Comparison of ENCODE assay signal across 1 cellular context in the genomic region with DNA sequence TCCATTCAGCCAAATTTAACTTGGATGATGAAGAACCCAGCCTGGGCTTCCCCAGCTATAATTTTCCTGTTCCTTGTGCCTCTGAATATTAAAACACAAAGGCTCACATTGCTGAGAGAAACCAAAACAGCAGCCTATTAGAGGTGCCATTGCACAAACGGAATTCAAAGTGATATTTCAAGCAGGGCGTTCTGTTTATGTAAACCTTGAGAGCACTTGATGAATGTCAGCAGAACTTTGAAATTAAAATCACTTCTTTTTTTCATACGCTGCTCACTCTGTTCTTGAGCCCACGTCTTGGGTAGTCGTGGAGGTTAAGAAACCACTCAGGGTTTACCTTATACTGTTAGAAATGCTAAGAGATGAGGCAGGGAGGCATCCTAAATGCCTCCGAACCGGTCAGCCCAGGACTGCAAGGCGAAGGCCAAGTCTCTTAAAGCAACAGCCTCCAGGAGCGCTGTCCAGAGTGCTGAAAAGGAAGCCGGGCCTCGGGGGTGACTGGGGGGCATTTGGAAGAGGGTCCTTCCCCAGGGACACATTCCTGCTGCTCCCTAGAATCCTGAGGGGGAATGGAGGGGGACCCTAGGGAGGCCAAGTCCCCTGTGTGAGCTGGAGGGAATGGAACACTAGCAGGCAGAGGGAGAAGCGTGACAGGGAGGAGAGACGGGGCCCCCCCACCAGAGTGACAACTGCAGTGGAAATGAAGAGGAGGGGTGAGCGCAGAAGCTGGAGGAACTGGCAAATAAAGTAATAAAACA.
TF ChIP-seq lines count a peak whose summit lies in the region.

No MANE protein-coding gene starts in this region.

TF ChIP-seq in WTC11, 78 proteins besides CTCF, POLR2A, EP300 and RAD21 (continued from another document and continues in another):
- TF ChIP-seq FOXK1 (CRISPR knock-in tag; IDR thresholded peaks at IDR 0.05) (peak; percentile 76), ETV6 (CRISPR knock-in tag; IDR thresholded peaks at IDR 0.05) (peak; percentile 89), CREM (CRISPR knock-in tag; IDR thresholded peaks at IDR 0.05) (peak; percentile 71; the same call in 1 of the 2 replicates), FOXP4 (CRISPR knock-in tag; IDR thresholded peaks at IDR 0.05) (peak; percentile 79; the same call in 1 of the 2 replicates), GABPB1 (CRISPR knock-in tag; IDR thresholded peaks at IDR 0.05) (no peak), CREB1 (CRISPR knock-in tag; IDR thresholded peaks at IDR 0.05) (peak; percentile 78; the same call in 1 of the 2 replicates), ZNF423 (CRISPR knock-in tag; IDR thresholded peaks at IDR 0.05) (no peak), IRF2 (CRISPR knock-in tag; IDR thresholded peaks at IDR 0.05; ENCODE audit: borderline replicate concordance, low read depth) (no peak), ATF6 (CRISPR knock-in tag; IDR thresholded peaks at IDR 0.05) (no peak), HMGA2 (CRISPR knock-in tag; IDR thresholded peaks at IDR 0.05) (no peak), MXD4 (CRISPR knock-in tag; IDR thresholded peaks at IDR 0.05; ENCODE audit: borderline replicate concordance) (no peak), NFYB (CRISPR knock-in tag; conservative IDR thresholded peaks at IDR 0.05; ENCODE audit: low read depth) (0 out of 2 replicates have a peak, but pooled peaks have one; percentile 15), SMAD3 (CRISPR knock-in tag; IDR thresholded peaks at IDR 0.05; ENCODE audit: borderline replicate concordance) (peak; percentile 55; the same call in 1 of the 2 replicates), SP1 (CRISPR knock-in tag; conservative IDR thresholded peaks at IDR 0.05) (0 out of 2 replicates have a peak, but pooled peaks have one; percentile 35), MYBL2 (CRISPR knock-in tag; IDR thresholded peaks at IDR 0.05) (no peak), ZNF532 (CRISPR knock-in tag; IDR thresholded peaks at IDR 0.05; ENCODE audit: borderline replicate concordance) (no peak), NR3C1 (CRISPR knock-in tag; conservative IDR thresholded peaks at IDR 0.05; ENCODE audit: low read depth) (no peak), TEAD1 (CRISPR knock-in tag; IDR thresholded peaks at IDR 0.05) (peak; percentile 81), SMAD4 (CRISPR knock-in tag; IDR thresholded peaks at IDR 0.05) (peak; percentile 72; the same call in 1 of the 2 replicates), NR1H2 (CRISPR knock-in tag; IDR thresholded peaks at IDR 0.05) (no peak), ZNF317 (CRISPR knock-in tag; IDR thresholded peaks at IDR 0.05; ENCODE audit: borderline replicate concordance, low read depth) (no peak), KAT7 (CRISPR knock-in tag; IDR thresholded peaks at IDR 0.05; ENCODE audit: borderline replicate concordance) (no peak), ELF4 (CRISPR knock-in tag; IDR thresholded peaks at IDR 0.05; ENCODE audit: low read depth) (no peak), NFATC4 (CRISPR knock-in tag; IDR thresholded peaks at IDR 0.05) (no peak), JUN (CRISPR knock-in tag; IDR thresholded peaks at IDR 0.05) (0 out of 2 replicates have a peak, but pooled peaks have one; percentile 76), FOXP1 (CRISPR knock-in tag; IDR thresholded peaks at IDR 0.05; ENCODE audit: borderline replicate concordance) (peak; percentile 69; the same call in 1 of the 2 replicates)
- TF ChIP-seq, protein P1, sequence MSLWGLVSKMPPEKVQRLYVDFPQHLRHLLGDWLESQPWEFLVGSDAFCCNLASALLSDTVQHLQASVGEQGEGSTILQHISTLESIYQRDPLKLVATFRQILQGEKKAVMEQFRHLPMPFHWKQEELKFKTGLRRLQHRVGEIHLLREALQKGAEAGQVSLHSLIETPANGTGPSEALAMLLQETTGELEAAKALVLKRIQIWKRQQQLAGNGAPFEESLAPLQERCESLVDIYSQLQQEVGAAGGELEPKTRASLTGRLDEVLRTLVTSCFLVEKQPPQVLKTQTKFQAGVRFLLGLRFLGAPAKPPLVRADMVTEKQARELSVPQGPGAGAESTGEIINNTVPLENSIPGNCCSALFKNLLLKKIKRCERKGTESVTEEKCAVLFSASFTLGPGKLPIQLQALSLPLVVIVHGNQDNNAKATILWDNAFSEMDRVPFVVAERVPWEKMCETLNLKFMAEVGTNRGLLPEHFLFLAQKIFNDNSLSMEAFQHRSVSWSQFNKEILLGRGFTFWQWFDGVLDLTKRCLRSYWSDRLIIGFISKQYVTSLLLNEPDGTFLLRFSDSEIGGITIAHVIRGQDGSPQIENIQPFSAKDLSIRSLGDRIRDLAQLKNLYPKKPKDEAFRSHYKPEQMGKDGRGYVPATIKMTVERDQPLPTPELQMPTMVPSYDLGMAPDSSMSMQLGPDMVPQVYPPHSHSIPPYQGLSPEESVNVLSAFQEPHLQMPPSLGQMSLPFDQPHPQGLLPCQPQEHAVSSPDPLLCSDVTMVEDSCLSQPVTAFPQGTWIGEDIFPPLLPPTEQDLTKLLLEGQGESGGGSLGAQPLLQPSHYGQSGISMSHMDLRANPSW (CRISPR knock-in tag; conservative IDR thresholded peaks at IDR 0.05; ENCODE audit: low read depth) = no peak
- TF ChIP-seq, protein P2, sequence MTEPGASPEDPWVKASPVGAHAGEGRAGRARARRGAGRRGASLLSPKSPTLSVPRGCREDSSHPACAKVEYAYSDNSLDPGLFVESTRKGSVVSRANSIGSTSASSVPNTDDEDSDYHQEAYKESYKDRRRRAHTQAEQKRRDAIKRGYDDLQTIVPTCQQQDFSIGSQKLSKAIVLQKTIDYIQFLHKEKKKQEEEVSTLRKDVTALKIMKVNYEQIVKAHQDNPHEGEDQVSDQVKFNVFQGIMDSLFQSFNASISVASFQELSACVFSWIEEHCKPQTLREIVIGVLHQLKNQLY (CRISPR knock-in tag; IDR thresholded peaks at IDR 0.05) = 0 out of 2 replicates have a peak, but pooled peaks have one; percentile 51
- TF ChIP-seq, protein P3, sequence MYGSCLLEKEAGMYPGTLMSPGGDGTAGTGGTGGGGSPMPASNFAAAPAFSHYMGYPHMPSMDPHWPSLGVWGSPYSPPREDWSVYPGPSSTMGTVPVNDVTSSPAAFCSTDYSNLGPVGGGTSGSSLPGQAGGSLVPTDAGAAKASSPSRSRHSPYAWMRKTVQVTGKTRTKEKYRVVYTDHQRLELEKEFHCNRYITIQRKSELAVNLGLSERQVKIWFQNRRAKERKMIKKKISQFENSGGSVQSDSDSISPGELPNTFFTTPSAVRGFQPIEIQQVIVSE (CRISPR knock-in tag; IDR thresholded peaks at IDR 0.05; ENCODE audit: borderline replicate concordance) = no peak
- TF ChIP-seq, protein P4, sequence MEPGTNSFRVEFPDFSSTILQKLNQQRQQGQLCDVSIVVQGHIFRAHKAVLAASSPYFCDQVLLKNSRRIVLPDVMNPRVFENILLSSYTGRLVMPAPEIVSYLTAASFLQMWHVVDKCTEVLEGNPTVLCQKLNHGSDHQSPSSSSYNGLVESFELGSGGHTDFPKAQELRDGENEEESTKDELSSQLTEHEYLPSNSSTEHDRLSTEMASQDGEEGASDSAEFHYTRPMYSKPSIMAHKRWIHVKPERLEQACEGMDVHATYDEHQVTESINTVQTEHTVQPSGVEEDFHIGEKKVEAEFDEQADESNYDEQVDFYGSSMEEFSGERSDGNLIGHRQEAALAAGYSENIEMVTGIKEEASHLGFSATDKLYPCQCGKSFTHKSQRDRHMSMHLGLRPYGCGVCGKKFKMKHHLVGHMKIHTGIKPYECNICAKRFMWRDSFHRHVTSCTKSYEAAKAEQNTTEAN (CRISPR knock-in tag; IDR thresholded peaks at IDR 0.05) = no peak
- TF ChIP-seq, protein P5, sequence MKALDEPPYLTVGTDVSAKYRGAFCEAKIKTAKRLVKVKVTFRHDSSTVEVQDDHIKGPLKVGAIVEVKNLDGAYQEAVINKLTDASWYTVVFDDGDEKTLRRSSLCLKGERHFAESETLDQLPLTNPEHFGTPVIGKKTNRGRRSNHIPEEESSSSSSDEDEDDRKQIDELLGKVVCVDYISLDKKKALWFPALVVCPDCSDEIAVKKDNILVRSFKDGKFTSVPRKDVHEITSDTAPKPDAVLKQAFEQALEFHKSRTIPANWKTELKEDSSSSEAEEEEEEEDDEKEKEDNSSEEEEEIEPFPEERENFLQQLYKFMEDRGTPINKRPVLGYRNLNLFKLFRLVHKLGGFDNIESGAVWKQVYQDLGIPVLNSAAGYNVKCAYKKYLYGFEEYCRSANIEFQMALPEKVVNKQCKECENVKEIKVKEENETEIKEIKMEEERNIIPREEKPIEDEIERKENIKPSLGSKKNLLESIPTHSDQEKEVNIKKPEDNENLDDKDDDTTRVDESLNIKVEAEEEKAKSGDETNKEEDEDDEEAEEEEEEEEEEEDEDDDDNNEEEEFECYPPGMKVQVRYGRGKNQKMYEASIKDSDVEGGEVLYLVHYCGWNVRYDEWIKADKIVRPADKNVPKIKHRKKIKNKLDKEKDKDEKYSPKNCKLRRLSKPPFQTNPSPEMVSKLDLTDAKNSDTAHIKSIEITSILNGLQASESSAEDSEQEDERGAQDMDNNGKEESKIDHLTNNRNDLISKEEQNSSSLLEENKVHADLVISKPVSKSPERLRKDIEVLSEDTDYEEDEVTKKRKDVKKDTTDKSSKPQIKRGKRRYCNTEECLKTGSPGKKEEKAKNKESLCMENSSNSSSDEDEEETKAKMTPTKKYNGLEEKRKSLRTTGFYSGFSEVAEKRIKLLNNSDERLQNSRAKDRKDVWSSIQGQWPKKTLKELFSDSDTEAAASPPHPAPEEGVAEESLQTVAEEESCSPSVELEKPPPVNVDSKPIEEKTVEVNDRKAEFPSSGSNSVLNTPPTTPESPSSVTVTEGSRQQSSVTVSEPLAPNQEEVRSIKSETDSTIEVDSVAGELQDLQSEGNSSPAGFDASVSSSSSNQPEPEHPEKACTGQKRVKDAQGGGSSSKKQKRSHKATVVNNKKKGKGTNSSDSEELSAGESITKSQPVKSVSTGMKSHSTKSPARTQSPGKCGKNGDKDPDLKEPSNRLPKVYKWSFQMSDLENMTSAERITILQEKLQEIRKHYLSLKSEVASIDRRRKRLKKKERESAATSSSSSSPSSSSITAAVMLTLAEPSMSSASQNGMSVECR (CRISPR knock-in tag; IDR thresholded peaks at IDR 0.05; ENCODE audit: borderline replicate concordance) = peak; percentile 92
- TF ChIP-seq, protein P6, sequence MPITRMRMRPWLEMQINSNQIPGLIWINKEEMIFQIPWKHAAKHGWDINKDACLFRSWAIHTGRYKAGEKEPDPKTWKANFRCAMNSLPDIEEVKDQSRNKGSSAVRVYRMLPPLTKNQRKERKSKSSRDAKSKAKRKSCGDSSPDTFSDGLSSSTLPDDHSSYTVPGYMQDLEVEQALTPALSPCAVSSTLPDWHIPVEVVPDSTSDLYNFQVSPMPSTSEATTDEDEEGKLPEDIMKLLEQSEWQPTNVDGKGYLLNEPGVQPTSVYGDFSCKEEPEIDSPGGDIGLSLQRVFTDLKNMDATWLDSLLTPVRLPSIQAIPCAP (CRISPR knock-in tag; IDR thresholded peaks at IDR 0.05) = 0 out of 2 replicates have a peak, but pooled peaks have one; percentile 50
